8 cellular contexts compared by ENCODE assay signal in the genomic region with DNA sequence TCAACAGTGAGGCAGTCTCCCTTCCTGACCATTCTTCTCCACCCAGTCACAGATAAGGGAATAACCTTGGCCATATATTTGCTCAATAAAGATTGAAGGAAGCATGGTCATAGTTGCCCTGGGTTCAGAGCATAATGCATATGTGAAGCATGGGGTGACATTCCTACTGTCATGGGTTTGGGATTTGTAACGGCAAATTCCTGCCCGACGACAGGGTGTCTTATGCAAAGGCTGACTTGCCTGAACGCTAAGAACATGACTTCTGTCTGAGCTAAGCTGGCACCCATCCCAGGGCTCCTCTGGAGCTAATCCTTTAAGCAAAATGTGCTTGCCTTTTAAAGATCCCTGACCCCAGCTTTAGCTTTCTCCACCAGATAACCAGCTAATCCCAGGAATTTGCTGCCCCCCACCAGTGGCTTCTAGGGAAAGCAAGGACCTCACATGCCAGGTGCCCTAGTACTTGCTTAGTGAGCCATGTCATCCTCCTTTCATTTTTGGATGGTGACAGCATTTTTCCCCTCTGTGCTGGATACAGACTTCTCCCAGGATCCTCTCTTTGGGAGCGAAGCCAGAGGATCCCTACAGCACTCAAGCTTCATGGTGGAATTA. TPM values are rescaled to one million over a fixed set of nuclear protein-coding genes. Genes with fewer than 3 reads are reported as not detected.
DNase-seq lines count a peak whose midpoint lies in the region; FAIRE-seq and TF ChIP-seq lines count a peak whose summit lies in the region.
"Had no signal": no experiment of that assay in that cellular context is flagged by ENCODE, and none has a peak within 500 bp of the region (broad histone marks: within the 10 kb centered on the region; RNA-seq: fewer than 3 reads in every experiment).

No MANE protein-coding gene starts in this region.

- H3K4me3 ChIP-seq in astrocyte (ENCODE audit: insufficient read depth, low read depth, low read length) = no peak overlapping the region
- no peak overlapping the region for H3K4me3 ChIP-seq in left ventricle myocardium inferior

- H3K9me3 ChIP-seq in astrocyte (ENCODE audit: insufficient read depth, low read depth, low read length) = no peaks in the 10 kb centered on the region
- H3K9me3 ChIP-seq in left ventricle myocardium inferior (replicated peaks) = no peaks in the 10 kb centered on the region

- H3K4me3 Mint-ChIP-seq in astrocyte (ENCODE audit: unreplicated experiment) = no peak overlapping the region
- H3K4me3 Mint-ChIP-seq: natural killer cell had no signal

- peak overlapping the region; percentile 83 for H3K27ac Mint-ChIP-seq in astrocyte (ENCODE audit: unreplicated experiment)

- peaks cover 68% of the 10 kb centered on the region for H4K20me1 ChIP-seq in astrocyte (ENCODE audit: insufficient read depth, low read length)

- H3K36me3 ChIP-seq in astrocyte (ENCODE audit: insufficient read depth, low read length) (peaks cover 69% of the 10 kb centered on the region), left ventricle myocardium inferior (peaks cover 97% of the 10 kb centered on the region)

- H3K4me1 Mint-ChIP-seq in astrocyte (ENCODE audit: low read depth, unreplicated experiment) = peaks cover 44% of the 10 kb centered on the region

- H2AFZ ChIP-seq in astrocyte (ENCODE audit: low read depth, low read length) = no peak overlapping the region

- H3K9me3 Mint-ChIP-seq in astrocyte (ENCODE audit: unreplicated experiment) = no peaks in the 10 kb centered on the region
- H3K9me3 Mint-ChIP-seq: natural killer cell had no signal

- peaks cover 25% of the 10 kb centered on the region for H3K79me2 ChIP-seq in astrocyte (ENCODE audit: insufficient read depth, low read length)

- intact Hi-C loops in left ventricle myocardium inferior (cut with micrococcal nuclease) = no loop called here

- peaks cover 10% of the 10 kb centered on the region for H3K36me3 Mint-ChIP-seq in astrocyte (ENCODE audit: low read depth, unreplicated experiment)

- H3K27ac ChIP-seq in astrocyte (ENCODE audit: low read depth, low read length) = peak overlapping the region; percentile 5
- H3K27ac ChIP-seq in left ventricle myocardium inferior (replicated peaks) = peak overlapping the region; percentile 73

- H3K27me3 Mint-ChIP-seq in astrocyte (ENCODE audit: low read depth, unreplicated experiment) = no peaks in the 10 kb centered on the region

- DNase-seq in LHCN-M2 (ENCODE audit: low read depth) (peak; percentile 65), astrocyte (ENCODE audit: low read depth) (peak; percentile 69), left ventricle myocardium inferior (peak; percentile 68), superior temporal gyrus (ENCODE audit: extremely low spot score) (peak; percentile 54), NCI-H128 (lab: John Stamatoyannopoulos, UW; ENCODE audit: unreplicated experiment) (no peak), NCI-H1436 treated with DMSO at 0.1 percent for 48 hours (lab: John Stamatoyannopoulos, UW) (no peak), NCI-H1048 (lab: John Stamatoyannopoulos, UW) (no peak)
- DNase-seq: natural killer cell had no signal

- H3K4me1 ChIP-seq in astrocyte (ENCODE audit: insufficient read depth, low read length) = peaks cover 13% of the 10 kb centered on the region
- peaks cover 63% of the 10 kb centered on the region for H3K4me1 ChIP-seq in left ventricle myocardium inferior

- H3K27me3 ChIP-seq in astrocyte (ENCODE audit: insufficient read depth, low read length) = no peaks in the 10 kb centered on the region
- H3K27me3 ChIP-seq in left ventricle myocardium inferior (ENCODE audit: low read depth) = no peaks in the 10 kb centered on the region

- no peak for TF ChIP-seq CTCF in astrocyte (IDR thresholded peaks at IDR 0.05; ENCODE audit: insufficient read depth, low read depth, low read length)
- TF ChIP-seq CTCF in left ventricle myocardium inferior (IDR thresholded peaks at IDR 0.05; ENCODE audit: borderline replicate concordance) = no peak

- peak overlapping the region; percentile 4 for H3K4me2 ChIP-seq in astrocyte (ENCODE audit: low read length)

- peak overlapping the region; percentile 29 for H3K9ac ChIP-seq in astrocyte (ENCODE audit: low read length)

- FAIRE-seq in astrocyte (lab: Jason Lieb, UNC) = peak; percentile 63

RNA-seq across cellular contexts. Expression of gene SLC7A6OS, which starts 11.7 kb away (rescaled TPM):
- total RNA-seq in LHCN-M2 (2014; rRNA removed) (12.0 and 12.1 TPM in 2 replicates), astrocyte (12.6 and 16.7 TPM in 2 replicates), left ventricle myocardium inferior (13.6 TPM)
- 8.2 TPM for polyA plus RNA-seq in LHCN-M2 (2012)

RNA-seq across cellular contexts. Expression of gene PRMT7, which starts 11.8 kb away (rescaled TPM):
- total RNA-seq in LHCN-M2 (2014; rRNA removed) = 64.6 and 65.0 TPM in 2 replicates
- 34.8 TPM for polyA plus RNA-seq in LHCN-M2 (2012)
- 36.7 and 41.5 TPM in 2 replicates for total RNA-seq in astrocyte
- total RNA-seq in left ventricle myocardium inferior = 25.6 TPM

RNA-seq across cellular contexts. Expression of gene SLC7A6, which starts 34.7 kb away (rescaled TPM):
- total RNA-seq in LHCN-M2 (2014; rRNA removed) (14.9 and 19.3 TPM in 2 replicates), astrocyte (66.3 and 71.9 TPM in 2 replicates), left ventricle myocardium inferior (44.2 TPM)
- polyA plus RNA-seq in LHCN-M2 (2012) = 15.6 TPM

RNA-seq across cellular contexts. Expression of gene PLA2G15, which starts 53.8 kb away (rescaled TPM):
- total RNA-seq in LHCN-M2 (2014; rRNA removed) (24.0 and 31.1 TPM in 2 replicates), astrocyte (25.0 and 26.8 TPM in 2 replicates), left ventricle myocardium inferior (35.5 TPM)
- polyA plus RNA-seq in LHCN-M2 (2012) = 27.8 TPM

Comparison
In these comparisons a context has a peak if more than half of its experiments do, and no peak if none do; other contexts are left out.
1. DNase-seq: peak in LHCN-M2 (single experiment), astrocyte (single experiment), left ventricle myocardium inferior (single experiment) and superior temporal gyrus (single experiment); none in NCI-H128 (single experiment), NCI-H1436 treated with DMSO at 0.1 percent for 48 hours (single experiment) and NCI-H1048 (single experiment).